ENCODE assay signal across 8 cellular contexts in genomic region chr6:21987501-21987957, GRCh38.
DNase-seq lines count a peak whose midpoint lies in the region; ATAC-seq and TF ChIP-seq lines count a peak whose summit lies in the region.

No MANE protein-coding gene starts in this region.

- no peak overlapping the region for H4K8ac ChIP-seq in mesendoderm (ENCODE audit: low read depth, low read length)

- 0 out of 2 replicates have a peak, but pooled peaks cover 4% of the 10 kb centered on the region for H3K9me2 ChIP-seq in PC-9 (ENCODE audit: insufficient read depth)

- no peak overlapping the region for H2BK120ac ChIP-seq in mesendoderm (ENCODE audit: low read depth, low read length)

- H3K9ac ChIP-seq in duodenal mucosa (ENCODE audit: low read depth in 1 of 2, low read length in 2 of 2) (no peak overlapping the region), mesendoderm (ENCODE audit: low read length) (no peak overlapping the region)

- H4K5ac ChIP-seq in mesendoderm (ENCODE audit: low read length) = no peak overlapping the region

- no peaks in the 10 kb centered on the region for H3K27me3 Mint-ChIP-seq in activated CD4-positive, alpha-beta memory T cell treated with anti-CD3 and anti-CD28 coated beads for 36 hours
- no peaks in the 10 kb centered on the region for H3K27me3 Mint-ChIP-seq in activated CD4-positive, alpha-beta memory T cell treated with anti-CD3 and anti-CD28 coated beads, Interleukin-2, amount 10 ng/mL, durations not matched to agents 7 days and 5 days

- H3K4me1 ChIP-seq in PC-9 (replicated peaks; ENCODE audit: insufficient read depth) (peaks cover 14% of the 10 kb centered on the region), duodenal mucosa (ENCODE audit: control insufficient read depth in 1 of 2, insufficient read depth in 2 of 2, low read length in 2 of 2) (peaks cover 3 to 13% of the 10 kb centered on the region in 2 donors), mesendoderm (ENCODE audit: control insufficient read depth, low read depth, low read length) (no peaks in the 10 kb centered on the region), upper lobe of right lung (peaks cover 9% of the 10 kb centered on the region)

- no peak overlapping the region for H3K4me3 Mint-ChIP-seq in activated CD4-positive, alpha-beta memory T cell treated with anti-CD3 and anti-CD28 coated beads for 36 hours
- H3K4me3 Mint-ChIP-seq in activated CD4-positive, alpha-beta memory T cell treated with anti-CD3 and anti-CD28 coated beads, Interleukin-2, amount 10 ng/mL, durations not matched to agents 7 days and 5 days = no peak overlapping the region

- POLR2A ChIA-PET in activated CD4-positive, alpha-beta memory T cell treated with anti-CD3 and anti-CD28 coated beads for 36 hours (lab: Charles Lee) = no interaction called here
- POLR2A ChIA-PET in activated CD4-positive, alpha-beta memory T cell treated with anti-CD3 and anti-CD28 coated beads, Interleukin-2, amount 10 ng/mL, durations not matched to agents 7 days and 5 days (lab: Charles Lee) = no interaction called here
- POLR2A ChIA-PET in PC-9 (lab: Charles Lee; ENCODE audit: unreplicated experiment) = interaction anchor here (0.6 to 0.7 kb wide), 3 partner anchors 38 to 391 kb away, joined by 3 to 14 read pairs (median 3); no protein-coding TSS in a partner anchor

- H3K9me3 ChIP-seq in PC-9 (ENCODE audit: insufficient read depth, low read depth) = peaks cover 5% of the 10 kb centered on the region; the same call in 1 of the 2 replicates
- H3K9me3 ChIP-seq in duodenal mucosa (ENCODE audit: control insufficient read depth in 1 of 2, low read length in 2 of 2) = no peaks in the 10 kb centered on the region
- no peaks in the 10 kb centered on the region for H3K9me3 ChIP-seq in upper lobe of right lung

- no peak overlapping the region for H3K23ac ChIP-seq in mesendoderm (ENCODE audit: low read length)

- intact Hi-C loops in activated CD4-positive, alpha-beta memory T cell treated with anti-CD3 and anti-CD28 coated beads for 36 hours (cut with micrococcal nuclease) = no loop called here
- intact Hi-C loops in PC-9 (cut with micrococcal nuclease; ENCODE audit: unreplicated experiment) = no loop called here
- intact Hi-C loops in upper lobe of right lung (cut with DNase I) = no loop called here

- H3K36me3 ChIP-seq in PC-9 (ENCODE audit: low read depth) (no peaks in the 10 kb centered on the region), duodenal mucosa (ENCODE audit: control insufficient read depth in 1 of 2, insufficient read depth in 2 of 2, low read length in 2 of 2) (no peaks in the 10 kb centered on the region), mesendoderm (ENCODE audit: control insufficient read depth, insufficient read depth, low read length) (no peaks in the 10 kb centered on the region), upper lobe of right lung (no peaks in the 10 kb centered on the region)

- TF ChIP-seq CTCF in PC-9 (conservative IDR thresholded peaks at IDR 0.05) (no peak), upper lobe of right lung (IDR thresholded peaks at IDR 0.05) (no peak)

- no peaks in the 10 kb centered on the region for H3K27me3 ChIP-seq in PC-9 (ENCODE audit: insufficient read depth, low read depth)
- no peaks in the 10 kb centered on the region for H3K27me3 ChIP-seq in duodenal mucosa (ENCODE audit: control insufficient read depth in 1 of 2, insufficient read depth in 2 of 2, low read length in 2 of 2)
- no peaks in the 10 kb centered on the region for H3K27me3 ChIP-seq in mesendoderm (ENCODE audit: insufficient read depth, low read length, poor library complexity)
- no peaks in the 10 kb centered on the region for H3K27me3 ChIP-seq in upper lobe of right lung

- peak; percentile 9 for DNase-seq in activated CD4-positive, alpha-beta memory T cell treated with anti-CD3 and anti-CD28 coated beads for 36 hours
- DNase-seq in activated CD4-positive, alpha-beta memory T cell treated with anti-CD3 and anti-CD28 coated beads, Interleukin-2, amount 10 ng/mL, durations not matched to agents 7 days and 5 days = no peak
- peak; percentile 53 to 54 for DNase-seq in PC-9
- peak; percentile 83 for DNase-seq in mesendoderm
- DNase-seq in upper lobe of right lung = no peak
- no peak for DNase-seq in central memory CD4-positive, alpha-beta T cell

- no peak overlapping the region for H2AK5ac ChIP-seq in mesendoderm (ENCODE audit: low read length)

- H3K4me3 ChIP-seq in PC-9 (0 out of 2 replicates have a peak overlapping the region, but pooled peaks have one; percentile 3), duodenal mucosa (ENCODE audit: low read depth in 1 of 2, low read length in 2 of 2) (peak overlapping the region; percentile 46 to 50), mesendoderm (ENCODE audit: low read length) (no peak overlapping the region), upper lobe of right lung (peak overlapping the region; percentile 32)

- WGBS in mesendoderm (ENCODE audit: extremely low coverage, insufficient coverage, low lambda C conversion rate) = no CpG with 5 or more reads among the region's 9 CpGs

- H3K36me3 Mint-ChIP-seq in activated CD4-positive, alpha-beta memory T cell treated with anti-CD3 and anti-CD28 coated beads for 36 hours = no peaks in the 10 kb centered on the region
- no peaks in the 10 kb centered on the region for H3K36me3 Mint-ChIP-seq in activated CD4-positive, alpha-beta memory T cell treated with anti-CD3 and anti-CD28 coated beads, Interleukin-2, amount 10 ng/mL, durations not matched to agents 7 days and 5 days (ENCODE audit: low read depth)

- H3K27ac ChIP-seq in PC-9 (no peak overlapping the region), duodenal mucosa (ENCODE audit: low read depth, low read length) (no peak overlapping the region), mesendoderm (ENCODE audit: low read depth, low read length) (no peak overlapping the region), upper lobe of right lung (peak overlapping the region; percentile 26)

- ATAC-seq in HG02884 (IDR thresholded peaks at IDR 0.05; ENCODE audit: unreplicated experiment) = peak; percentile 87
- peak; percentile 96 for ATAC-seq in upper lobe of right lung

- H3K56ac ChIP-seq in mesendoderm (ENCODE audit: low read length) = no peak overlapping the region

- no peaks in the 10 kb centered on the region for H4K20me1 ChIP-seq in PC-9 (ENCODE audit: insufficient read depth)

- no peak overlapping the region for H3K18ac ChIP-seq in mesendoderm (ENCODE audit: low read length)

- H2AFZ ChIP-seq in PC-9 = peak overlapping the region; percentile 58

- H3K4me1 Mint-ChIP-seq in activated CD4-positive, alpha-beta memory T cell treated with anti-CD3 and anti-CD28 coated beads for 36 hours (ENCODE audit: low read depth) = peaks cover 6% of the 10 kb centered on the region
- peaks cover 6% of the 10 kb centered on the region for H3K4me1 Mint-ChIP-seq in activated CD4-positive, alpha-beta memory T cell treated with anti-CD3 and anti-CD28 coated beads, Interleukin-2, amount 10 ng/mL, durations not matched to agents 7 days and 5 days

- CTCF ChIA-PET in activated CD4-positive, alpha-beta memory T cell treated with anti-CD3 and anti-CD28 coated beads for 36 hours (lab: Charles Lee) = no interaction called here
- CTCF ChIA-PET in activated CD4-positive, alpha-beta memory T cell treated with anti-CD3 and anti-CD28 coated beads, Interleukin-2, amount 10 ng/mL, durations not matched to agents 7 days and 5 days (lab: Charles Lee) = no interaction called here
- CTCF ChIA-PET in PC-9 (lab: Charles Lee) = no interaction called here

- BruUV-seq in PC-9 (replicated peaks; lab: Mats Ljungman, UMichigan) = no TSS peak

- no peak overlapping the region for H3K4ac ChIP-seq in mesendoderm (ENCODE audit: low read depth, low read length)

- no peak overlapping the region for H2BK15ac ChIP-seq in mesendoderm (replicated peaks; ENCODE audit: low read depth)

- H3F3A ChIP-seq in PC-9 (ENCODE audit: insufficient read depth, low read depth) = no peaks in the 10 kb centered on the region

- no peak overlapping the region for H3K27ac Mint-ChIP-seq in activated CD4-positive, alpha-beta memory T cell treated with anti-CD3 and anti-CD28 coated beads for 36 hours
- H3K27ac Mint-ChIP-seq in activated CD4-positive, alpha-beta memory T cell treated with anti-CD3 and anti-CD28 coated beads, Interleukin-2, amount 10 ng/mL, durations not matched to agents 7 days and 5 days = no peak overlapping the region

- H3K79me1 ChIP-seq in mesendoderm (ENCODE audit: low read length) = peaks cover 4% of the 10 kb centered on the region

- no peaks in the 10 kb centered on the region for H3K79me2 ChIP-seq in PC-9 (ENCODE audit: low read depth)
- no peaks in the 10 kb centered on the region for H3K79me2 ChIP-seq in mesendoderm (ENCODE audit: control insufficient read depth, insufficient read depth, low read length)

- H3K4me2 ChIP-seq in PC-9 (peak overlapping the region; percentile 59), mesendoderm (ENCODE audit: low read length) (no peak overlapping the region)

- no peak overlapping the region for H2BK5ac ChIP-seq in mesendoderm (ENCODE audit: low read length)

- H3K9me3 Mint-ChIP-seq in activated CD4-positive, alpha-beta memory T cell treated with anti-CD3 and anti-CD28 coated beads for 36 hours = no peaks in the 10 kb centered on the region
- H3K9me3 Mint-ChIP-seq in activated CD4-positive, alpha-beta memory T cell treated with anti-CD3 and anti-CD28 coated beads, Interleukin-2, amount 10 ng/mL, durations not matched to agents 7 days and 5 days = no peaks in the 10 kb centered on the region

Comparison
In these comparisons a context has a peak if more than half of its experiments do, and no peak if none do; other contexts are left out.
1. DNase-seq: peak in activated CD4-positive, alpha-beta memory T cell treated with anti-CD3 and anti-CD28 coated beads for 36 hours (single experiment), PC-9 (2 of 2) and mesendoderm (single experiment); none in activated CD4-positive, alpha-beta memory T cell treated with anti-CD3 and anti-CD28 coated beads, Interleukin-2, amount 10 ng/mL, durations not matched to agents 7 days and 5 days (single experiment), upper lobe of right lung (single experiment) and central memory CD4-positive, alpha-beta T cell (single experiment).